8 cellular contexts compared by ENCODE assay signal in the genomic region with DNA sequence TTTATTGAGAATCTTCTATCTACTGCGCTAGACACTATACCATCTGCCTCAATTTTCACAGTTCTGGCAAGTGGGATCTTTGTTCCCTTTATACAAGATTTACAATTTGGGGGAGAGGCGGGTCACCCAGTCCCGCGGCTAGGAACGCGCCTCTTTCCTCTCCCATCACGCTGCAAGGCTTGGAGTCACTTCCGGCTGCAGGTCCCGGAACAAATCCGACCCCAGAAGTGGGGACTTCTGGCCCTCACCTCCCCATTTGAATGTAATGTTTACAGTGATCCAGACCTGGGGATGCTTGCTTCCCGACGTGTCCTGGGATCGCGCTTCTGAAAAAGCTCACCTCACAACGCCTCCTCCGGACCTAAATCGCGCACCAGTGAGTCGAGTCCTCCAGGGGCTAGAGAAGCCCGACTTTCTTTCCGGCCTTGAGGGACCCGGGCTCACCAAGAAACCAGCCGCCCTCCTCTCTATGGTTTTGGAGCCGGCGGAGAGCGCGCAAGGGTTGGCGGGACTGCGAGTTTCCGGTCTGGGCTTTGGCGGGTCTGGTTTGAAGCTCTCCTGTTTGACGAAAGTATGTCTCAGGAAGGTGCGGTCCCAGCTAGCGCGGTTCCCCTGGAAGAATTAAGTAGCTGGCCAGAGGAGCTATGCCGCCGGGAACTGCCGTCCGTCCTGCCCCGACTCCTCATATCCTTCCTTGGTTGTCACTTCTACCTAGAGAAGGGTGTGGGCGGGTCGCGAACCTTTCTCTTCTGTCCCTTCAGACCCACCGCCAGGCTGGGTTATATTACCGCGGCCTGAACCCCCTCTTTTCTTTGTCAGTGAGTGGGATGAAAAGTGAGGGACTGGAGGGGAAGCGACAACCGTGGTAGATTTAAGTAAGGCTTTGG.
DNase-seq lines count a peak whose midpoint lies in the region; ATAC-seq and TF ChIP-seq lines count a peak whose summit lies in the region.

A gene (minus strand): TSS at position 378 of the 887 bp plus-strand sequence. CDS start 1,212 bp downstream, outside the sequence.

- TF ChIP-seq CTCF in choroid plexus epithelial cell (conservative IDR thresholded peaks at IDR 0.05; ENCODE audit: low read depth, low read length) = no peak

- peak within 1 kb of the TSS; percentile 85 for H3K4me3 ChIP-seq in choroid plexus epithelial cell (ENCODE audit: low read depth, low read length)

- TF ChIP-seq POLR2A in GM19193 (IDR thresholded peaks at IDR 0.05; ENCODE audit: extremely low read depth, insufficient read depth, insufficient read length) = peak; percentile 75

- ATAC-seq in HG03439 (IDR thresholded peaks at IDR 0.05; ENCODE audit: unreplicated experiment) = peak; percentile 95

- DNase-seq in AML-193 (lab: John Stamatoyannopoulos, UW) (peak; percentile 82 to 88), NCI-H510A treated with DMSO at 0.1 percent for 48 hours (lab: John Stamatoyannopoulos, UW) (peak; percentile 89), choroid plexus epithelial cell (ENCODE audit: low read depth) (peak; percentile 98), kidney glomerular epithelial cell (lab: John Stamatoyannopoulos, UW) (peak; percentile 91)
- DNase-seq in activated CD4-positive, alpha-beta T cell treated with anti-CD3 and anti-CD28 coated beads for 24 hours (ENCODE audit: low read depth in 2 of 2) = peak; percentile 80
- DNase-seq in stimulated activated CD4-positive, alpha-beta T cell treated with anti-CD3 and anti-CD28 coated beads, Interleukin-1b, Interleukin-23, amount 100 ng/mL, for 1 hour (ENCODE audit: low read depth in 2 of 2) = peak; percentile 67 to 75

Comparison
In these comparisons a context has a peak if more than half of its experiments do, and no peak if none do; other contexts are left out.
1. Peak in every context shown above with its lines: DNase-seq, ATAC-seq and H3K4me3 ChIP-seq.